1 cellular context compared by ENCODE assay signal in genomic region chr4:2295535-2296442, GRCh38.
TF ChIP-seq lines count a peak whose summit lies in the region.

No MANE protein-coding gene starts in this region.

TF ChIP-seq in SK-N-SH treated with all-trans-retinoic acid at 6 μM for 48 hours, 23 proteins besides CTCF, POLR2A, EP300 and RAD21 (continued from another document):
- no peak for TF ChIP-seq PATZ1 (CRISPR knock-in tag; IDR thresholded peaks at IDR 0.05; ENCODE audit: borderline replicate concordance)
- no peak for TF ChIP-seq TCF4 (CRISPR knock-in tag; IDR thresholded peaks at IDR 0.05; ENCODE audit: borderline replicate concordance)
- no peak for TF ChIP-seq ESRRG (CRISPR knock-in tag; IDR thresholded peaks at IDR 0.05)
- no peak for TF ChIP-seq CSDC2 (CRISPR knock-in tag; IDR thresholded peaks at IDR 0.05)
- no peak for TF ChIP-seq CREB5 (CRISPR knock-in tag; IDR thresholded peaks at IDR 0.05; ENCODE audit: low read depth)
- no peak for TF ChIP-seq TSHZ2 (CRISPR knock-in tag; IDR thresholded peaks at IDR 0.05)
- TF ChIP-seq BACH2 (CRISPR knock-in tag; IDR thresholded peaks at IDR 0.05; ENCODE audit: borderline replicate concordance) = no peak
- no peak for TF ChIP-seq CSRNP3 (CRISPR knock-in tag; IDR thresholded peaks at IDR 0.05)
- TF ChIP-seq ZFP3 (CRISPR knock-in tag; IDR thresholded peaks at IDR 0.05) = no peak
- TF ChIP-seq ZFP30 (CRISPR knock-in tag; IDR thresholded peaks at IDR 0.05) = no peak
- TF ChIP-seq ZNF8 (CRISPR knock-in tag; IDR thresholded peaks at IDR 0.05) = no peak
- TF ChIP-seq PPARA (CRISPR knock-in tag; IDR thresholded peaks at IDR 0.05; ENCODE audit: borderline replicate concordance) = no peak
- no peak for TF ChIP-seq ZC3H10 (CRISPR knock-in tag; IDR thresholded peaks at IDR 0.05)
- TF ChIP-seq RARB (CRISPR knock-in tag; IDR thresholded peaks at IDR 0.05) = no peak
- no peak for TF ChIP-seq SNAI2 (CRISPR knock-in tag; IDR thresholded peaks at IDR 0.05)
